In genomic region chr20:45969712-45970634, GRCh38 we compare ENCODE assay signal across 2 cellular contexts.
TF ChIP-seq lines count a peak whose summit lies in the region.

No MANE protein-coding gene starts in this region.

TF ChIP-seq in SK-N-SH treated with all-trans-retinoic acid at 6 μM for 48 hours, 23 proteins besides CTCF, POLR2A, EP300 and RAD21:
- TF ChIP-seq RARB (CRISPR knock-in tag; IDR thresholded peaks at IDR 0.05), result no peak
- no peak for TF ChIP-seq ESRRG (CRISPR knock-in tag; IDR thresholded peaks at IDR 0.05)
- no peak for TF ChIP-seq ISL1 (CRISPR knock-in tag; IDR thresholded peaks at IDR 0.05)
- no peak for TF ChIP-seq TCF4 (CRISPR knock-in tag; IDR thresholded peaks at IDR 0.05; ENCODE audit: borderline replicate concordance)
- TF ChIP-seq GLIS3 (CRISPR knock-in tag; IDR thresholded peaks at IDR 0.05), result no peak
- TF ChIP-seq TOX (CRISPR knock-in tag; IDR thresholded peaks at IDR 0.05; ENCODE audit: borderline replicate concordance), result no peak
- no peak for TF ChIP-seq CSDC2 (CRISPR knock-in tag; IDR thresholded peaks at IDR 0.05)
- no peak for TF ChIP-seq ARNTL (CRISPR knock-in tag; IDR thresholded peaks at IDR 0.05; ENCODE audit: borderline replicate concordance, low read depth)
- TF ChIP-seq ZFP3 (CRISPR knock-in tag; IDR thresholded peaks at IDR 0.05), result no peak
- TF ChIP-seq OSR1 (CRISPR knock-in tag; IDR thresholded peaks at IDR 0.05), result no peak

TF ChIP-seq in H1, 55 proteins besides CTCF, POLR2A, EP300 and RAD21:
- TF ChIP-seq HDAC6 (IDR thresholded peaks at IDR 0.05; ENCODE audit: low read depth, low read length), result no peak
- no peak for TF ChIP-seq SIRT6 (IDR thresholded peaks at IDR 0.05; ENCODE audit: low read length)
- TF ChIP-seq HDAC2 (IDR thresholded peaks at IDR 0.05; ENCODE audit: borderline replicate concordance in 1 of 2, low read depth in 2 of 2, low read length in 2 of 2), result no peak
- TF ChIP-seq BACH1 (IDR thresholded peaks at IDR 0.05; ENCODE audit: low read length), result no peak
- no peak for TF ChIP-seq SIN3A (conservative IDR thresholded peaks at IDR 0.05 in 1 of 2, IDR thresholded peaks at IDR 0.05 in 1 of 2; ENCODE audit: low read depth in 1 of 2, low read length in 2 of 2)
- TF ChIP-seq SP1 (IDR thresholded peaks at IDR 0.05; ENCODE audit: low read depth, low read length), result no peak
- TF ChIP-seq NRF1 (IDR thresholded peaks at IDR 0.05; ENCODE audit: low read depth, low read length), result no peak
- TF ChIP-seq GABPA (IDR thresholded peaks at IDR 0.05; ENCODE audit: borderline replicate concordance, insufficient read depth, low read length), result no peak
- TF ChIP-seq ASH2L (IDR thresholded peaks at IDR 0.05; ENCODE audit: low read length), result no peak
- TF ChIP-seq TBP (IDR thresholded peaks at IDR 0.05; ENCODE audit: low read depth, low read length), result no peak
- no peak for TF ChIP-seq TAF1 (IDR thresholded peaks at IDR 0.05; ENCODE audit: low read depth, low read length)
- TF ChIP-seq GTF2F1 (IDR thresholded peaks at IDR 0.05; ENCODE audit: borderline replicate concordance, low read depth, low read length), result no peak
- no peak for TF ChIP-seq SAP30 (IDR thresholded peaks at IDR 0.05; ENCODE audit: insufficient read depth, insufficient replicate concordance, low read length)
TF ChIP-seq in H1: peak in this region for 0.
